Comparison of ENCODE assay signal across 19 cellular contexts in the genomic region with DNA sequence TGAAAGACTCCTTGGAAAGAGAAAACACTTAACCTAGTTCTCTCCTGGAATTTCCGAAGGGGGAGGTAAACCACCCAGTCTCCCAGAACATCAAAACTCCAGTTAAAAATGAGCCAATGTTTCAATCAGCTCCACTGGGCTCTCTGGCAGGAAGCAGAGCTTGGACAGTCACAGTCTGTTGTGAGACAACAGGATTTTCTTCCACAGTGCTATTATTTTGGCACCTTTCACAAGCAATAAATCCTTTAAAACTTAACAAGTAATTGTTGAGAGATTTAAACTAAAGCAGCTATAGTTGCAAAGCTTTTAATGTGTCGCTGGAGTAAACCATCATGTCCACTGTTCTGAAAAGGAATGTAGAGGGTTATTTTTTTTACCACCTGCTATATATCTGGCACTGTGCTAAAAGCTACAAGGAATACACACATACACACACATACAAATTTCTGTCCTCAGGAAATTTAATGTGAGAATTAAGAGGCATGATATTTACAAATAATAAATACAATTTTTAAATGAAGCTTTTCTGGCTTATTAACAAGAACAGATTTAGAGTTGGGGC.
DNase-seq lines count a peak whose midpoint lies in the region; ATAC-seq lines count a peak whose summit lies in the region.
"Had no signal": no experiment of that assay in that cellular context is flagged by ENCODE, and none has a peak within 500 bp of the region (broad histone marks: within the 10 kb centered on the region; RNA-seq: fewer than 3 reads in every experiment).

No MANE protein-coding gene starts in this region.

- ATAC-seq in HG03342 (IDR thresholded peaks at IDR 0.05; ENCODE audit: unreplicated experiment) (no peak), HG03565 (IDR thresholded peaks at IDR 0.05; ENCODE audit: unreplicated experiment) (no peak), HG03039 (IDR thresholded peaks at IDR 0.05; ENCODE audit: unreplicated experiment) (no peak)
- ATAC-seq: CD8-positive, alpha-beta T cell had no signal

- DNase-seq in Caki2 (ENCODE audit: low read depth): peak; percentile 21
- DNase-seq in astrocyte of the hippocampus (ENCODE audit: low read depth, low spot score): peak; percentile 42
- peak; percentile 8 for DNase-seq in kidney tubule cell (ENCODE audit: low spot score)
- DNase-seq in renal cortical epithelial cell (ENCODE audit: low read depth): peak; percentile 2
- no peak for DNase-seq in cerebellum (ENCODE audit: low spot score)
- DNase-seq: CD8-positive, alpha-beta T cell; DMS53; EL; Kasumi-1; MG63; NCI-H1048; NCI-H1436; NCI-H2029; NCI-H526 treated with DMSO at 0.1 percent for 48 hours; NK-92 treated with Interleukin-12 subunit alpha and Interleukin-12 subunit beta, amount 100 ng/mL, for 24 hours; Peyer's patch had no signal

- in situ Hi-C loops in Caki2 (cut with HindIII; ENCODE audit: low pct_unique_long_range_greater_than_20kb, low sequenced_read_pairs): no loop called here
